ENCODE assay signal across 8 cellular contexts in genomic region chr1:26336477-26337205, GRCh38. TPM values are rescaled to one million over a fixed set of nuclear protein-coding genes. Genes with fewer than 3 reads are reported as not detected.
DNase-seq lines count a peak whose midpoint lies in the region; ATAC-seq and TF ChIP-seq lines count a peak whose summit lies in the region.

No MANE protein-coding gene starts in this region.

- H3K27ac ChIP-seq in HUES48 (ENCODE audit: low read depth, low read length) (peak overlapping the region; percentile 50), heart left ventricle (no peak overlapping the region), sigmoid colon (no peak overlapping the region)

- peaks cover 4% of the 10 kb centered on the region for H3K27me3 ChIP-seq in HUES48 (ENCODE audit: control insufficient read depth, insufficient read depth, low read length)
- H3K27me3 ChIP-seq in heart left ventricle, result peaks cover 0 to 46% (median 24%) of the 10 kb centered on the region in 9 donors
- peaks cover 30 to 52% (median 39%) of the 10 kb centered on the region in 3 donors for H3K27me3 ChIP-seq in sigmoid colon

- TF ChIP-seq EP300 in sigmoid colon (IDR thresholded peaks at IDR 0.05), result no peak

- TF ChIP-seq CTCF in heart left ventricle (IDR thresholded peaks at IDR 0.05) (no peak), sigmoid colon (IDR thresholded peaks at IDR 0.05) (no peak)

- ATAC-seq in GM18511 (IDR thresholded peaks at IDR 0.05; ENCODE audit: unreplicated experiment) (peak; percentile 55), heart left ventricle (peak in 3 of 4 donors; percentile 73 to 82 (median 81)), HG02870 (IDR thresholded peaks at IDR 0.05; ENCODE audit: unreplicated experiment) (no peak)

- H3K36me3 ChIP-seq in HUES48 (ENCODE audit: control insufficient read depth, insufficient read depth, low read length) (peaks cover under 1% of the 10 kb centered on the region; the same call in 1 of the 2 replicates), heart left ventricle (no peaks in the 10 kb centered on the region), sigmoid colon (no peaks in the 10 kb centered on the region)

- DNase-seq in RPMI8226 (peak; percentile 97), heart left ventricle (peak; percentile 44 to 88 (median 56)), sigmoid colon (no peak), NK-92 (lab: John Stamatoyannopoulos, UW; ENCODE audit: unreplicated experiment) (no peak)
- peak; percentile 26 to 80 (median 58) for DNase-seq in activated naive CD4-positive, alpha-beta T cell (lab: John Stamatoyannopoulos, UW)

- H3K9ac ChIP-seq in HUES48 (ENCODE audit: low read depth, low read length), result no peak overlapping the region

- intact Hi-C loops in heart left ventricle (cut with DNase I) (no loop called here), sigmoid colon (cut with DNase I) (no loop called here)

- peaks cover 10% of the 10 kb centered on the region; the same call in 1 of the 2 replicates for H3K4me1 ChIP-seq in HUES48 (ENCODE audit: control insufficient read depth, insufficient read depth, low read length)
- peaks cover 0 to 17% (median 10%) of the 10 kb centered on the region in 12 donors for H3K4me1 ChIP-seq in heart left ventricle
- peaks cover 0 to 17% (median 15%) of the 10 kb centered on the region in 4 donors for H3K4me1 ChIP-seq in sigmoid colon

- TF ChIP-seq POLR2A in heart left ventricle (IDR thresholded peaks at IDR 0.05), result no peak
- no peak for TF ChIP-seq POLR2A in sigmoid colon (IDR thresholded peaks at IDR 0.05)

- no peaks in the 10 kb centered on the region for H3K9me3 ChIP-seq in HUES48 (ENCODE audit: control insufficient read depth, insufficient read depth, low read length)
- H3K9me3 ChIP-seq in heart left ventricle, result no peaks in the 10 kb centered on the region
- H3K9me3 ChIP-seq in sigmoid colon, result no peaks in the 10 kb centered on the region

- H3K4me3 ChIP-seq in HUES48 (ENCODE audit: low read depth, low read length) (peak overlapping the region; percentile 92), heart left ventricle (peak overlapping the region; percentile 3 to 63 (median 47)), sigmoid colon (peak overlapping the region; percentile 3 to 45 (median 34))

- 10 to 47% (median 12%) methylated on average over 9 to 52 of the region's 52 CpGs for WGBS in heart left ventricle, 4 donors
- 11 to 13% methylated on average over 52 of the region's 52 CpGs for WGBS in sigmoid colon, 2 donors

RNA-seq across cellular contexts. Expression of gene CRYBG2, which starts 17.3 kb away (rescaled TPM):
- total RNA-seq in heart left ventricle, result under 1 TPM in 2 of 9 donors, not detected in 7; 0.25 to 0.45 TPM
- not detected for polyA plus RNA-seq in heart left ventricle
- total RNA-seq in sigmoid colon, result 1 to 10 TPM in 1 of 4 donors, under 1 TPM in 1, not detected in 2; 0.55 to 1.8 TPM
- 10 to 100 TPM; 13.8 to 21.0 (median 19.9) TPM for polyA plus RNA-seq in sigmoid colon

RNA-seq across cellular contexts. Expression of gene CD52, which starts 18.9 kb away (rescaled TPM):
- total RNA-seq in heart left ventricle, result 10 to 100 TPM in 2 of 9 donors, 1 to 10 TPM in 6, not detected in 1; 1.6 to 89.9 (median 4.4) TPM
- 10 to 100 TPM in 1 of 2 donors, 1 to 10 TPM in 1; 9.9 to 26.1 TPM for polyA plus RNA-seq in heart left ventricle
- total RNA-seq in sigmoid colon, result 1 to 10 TPM in 2 of 4 donors, not detected in 2; 1.6 to 5.7 TPM
- polyA plus RNA-seq in sigmoid colon, result 100 to 1,000 TPM in 1 of 3 donors, 10 to 100 TPM in 2; 19.8 to 556 (median 41.4) TPM

RNA-seq across cellular contexts. Expression of gene UBXN11, which starts 30.2 kb away (rescaled TPM):
- 10 to 100 TPM in 3 of 9 donors, 1 to 10 TPM in 6; 3.7 to 17.2 (median 7.6) TPM for total RNA-seq in heart left ventricle
- 10 to 100 TPM in 1 of 2 donors, 1 to 10 TPM in 1; 9.0 to 12.2 TPM for polyA plus RNA-seq in heart left ventricle
- 10 to 100 TPM in 3 of 4 donors, 1 to 10 TPM in 1; 9.8 to 17.7 (median 13.1) TPM for total RNA-seq in sigmoid colon
- polyA plus RNA-seq in sigmoid colon, result 10 to 100 TPM in 1 of 3 donors, 1 to 10 TPM in 2; 3.0 to 22.7 (median 4.2) TPM

RNA-seq across cellular contexts. Expression of gene ZNF683, which starts 35.9 kb away (rescaled TPM):
- total RNA-seq in heart left ventricle (1 to 10 TPM in 1 of 9 donors, under 1 TPM in 2, not detected in 6; 0.28 to 1.2 (median 0.48) TPM), sigmoid colon (not detected)
- polyA plus RNA-seq in heart left ventricle (under 1 TPM in 1 of 2 donors, not detected in 1; 0.04 TPM), sigmoid colon (under 1 TPM in 1 of 3 donors, not detected in 2; 0.52 TPM)

RNA-seq across cellular contexts. Expression of gene SH3BGRL3, which starts 56.8 kb away (rescaled TPM):
- total RNA-seq in heart left ventricle, result 100 to 1,000 TPM in 1 of 9 donors, 10 to 100 TPM in 8; 22.4 to 234 (median 40.0) TPM
- 100 to 1,000 TPM in 1 of 2 donors, 10 to 100 TPM in 1; 43.8 to 119 TPM for polyA plus RNA-seq in heart left ventricle
- total RNA-seq in sigmoid colon, result 10 to 100 TPM; 32.9 to 41.5 (median 37.6) TPM
- 100 to 1,000 TPM; 303 to 575 (median 543) TPM for polyA plus RNA-seq in sigmoid colon

Comparison
In these comparisons a context has a peak if more than half of its experiments do, and no peak if none do; other contexts are left out.
1. H3K4me3 ChIP-seq: peak in every context shown above with its lines; median percentile 92 in HUES48; 47 in heart left ventricle; 34 in sigmoid colon.
2. DNase-seq: peak in RPMI8226 (single experiment), activated naive CD4-positive, alpha-beta T cell (4 of 4) and heart left ventricle (5 of 5); none in sigmoid colon (single experiment) and NK-92 (single experiment).